9 cellular contexts compared by ENCODE assay signal in the genomic region with DNA sequence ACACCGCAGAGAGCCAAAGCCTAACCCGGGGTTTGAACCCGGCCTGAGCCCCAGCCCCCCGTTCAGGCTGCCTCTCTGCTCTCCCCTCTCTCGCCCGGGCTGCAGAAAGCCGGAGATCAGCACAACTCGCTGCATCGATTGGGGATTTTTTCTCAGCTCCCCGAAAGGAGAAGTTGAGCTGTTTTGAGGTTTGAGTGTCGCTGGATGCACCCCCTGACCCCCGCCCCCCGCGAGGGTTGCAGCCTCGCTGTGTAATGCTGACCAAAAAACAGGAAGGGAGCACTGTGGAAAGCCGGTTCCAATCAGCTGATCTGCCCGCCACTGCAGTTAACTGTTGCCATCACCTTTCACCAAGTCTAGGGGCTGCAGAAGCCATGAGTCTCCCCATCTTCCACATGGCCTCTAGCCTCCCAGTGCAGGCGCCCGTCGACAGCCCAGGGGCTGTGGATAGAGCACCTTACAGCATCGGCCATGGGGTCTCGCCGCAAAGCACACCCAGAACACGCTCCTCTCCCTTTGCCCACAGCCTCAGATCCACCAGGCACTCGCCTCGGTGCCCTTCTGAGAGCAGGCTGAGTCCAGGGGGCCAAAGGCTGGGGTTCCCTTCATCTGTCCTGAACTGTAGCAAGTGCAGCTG. TPM values are rescaled to one million over a fixed set of nuclear protein-coding genes. Genes with fewer than 3 reads are reported as not detected.
A peak's percentile ranks its signal among the peaks of the same experiment; 100 is the strongest.
DNase-seq lines count a peak whose midpoint lies in the region; ATAC-seq, FAIRE-seq and TF ChIP-seq lines count a peak whose summit lies in the region.
"Had no signal": no experiment of that assay in that cellular context is flagged by ENCODE, and none has a peak within 500 bp of the region (broad histone marks: within the 10 kb centered on the region; RNA-seq: fewer than 3 reads in every experiment).

No MANE protein-coding gene starts in this region.

- peak overlapping the region; percentile 15 for H3K27ac Mint-ChIP-seq in activated naive CD8-positive, alpha-beta T cell treated with anti-CD3 and anti-CD28 coated beads, Interleukin-2, amount 10 ng/mL, durations not matched to agents 7 days and 5 days
- peak overlapping the region; percentile 64 to 69 for H3K27ac Mint-ChIP-seq in natural killer cell treated with Interleukin-12 subunit alpha and Interleukin-12 subunit beta and Interleukin-15 and Interleukin-18, amount 100 ng/mL, for 72 hours
- H3K27ac Mint-ChIP-seq: nephron had no signal

- peak; percentile 59 for ATAC-seq in HG02885 (IDR thresholded peaks at IDR 0.05; ENCODE audit: poor library complexity, unreplicated experiment)
- ATAC-seq in activated naive CD8-positive, alpha-beta T cell treated with anti-CD3 and anti-CD28 coated beads, Interleukin-2, amount 10 ng/mL, durations not matched to agents 7 days and 5 days (ENCODE audit: low read depth), result peak; percentile 65
- ATAC-seq in natural killer cell treated with Interleukin-12 subunit alpha and Interleukin-12 subunit beta and Interleukin-15 and Interleukin-18, amount 100 ng/mL, for 72 hours, result peak; percentile 41 to 60
- ATAC-seq in GM18858 (IDR thresholded peaks at IDR 0.05; ENCODE audit: unreplicated experiment), result no peak
- ATAC-seq in GM19328 (IDR thresholded peaks at IDR 0.05; ENCODE audit: unreplicated experiment), result no peak

- no peak; the same call in 1 of the 2 replicates for TF ChIP-seq POLR2A in GM12891 (IDR thresholded peaks at IDR 0.05; ENCODE audit: low read depth, low read length)

- POLR2A ChIA-PET in activated naive CD8-positive, alpha-beta T cell treated with anti-CD3 and anti-CD28 coated beads, Interleukin-2, amount 10 ng/mL, durations not matched to agents 7 days and 5 days (lab: Charles Lee), result interaction anchor here (0.5 to 3.8 kb wide), 5 partner anchors 15 to 74 kb away, joined by 3 to 26 read pairs (median 4); no protein-coding TSS in a partner anchor

- H3K36me3 Mint-ChIP-seq in activated naive CD8-positive, alpha-beta T cell treated with anti-CD3 and anti-CD28 coated beads, Interleukin-2, amount 10 ng/mL, durations not matched to agents 7 days and 5 days, result peaks cover 35% of the 10 kb centered on the region
- peaks cover 6% of the 10 kb centered on the region for H3K36me3 Mint-ChIP-seq in natural killer cell treated with Interleukin-12 subunit alpha and Interleukin-12 subunit beta and Interleukin-15 and Interleukin-18, amount 100 ng/mL, for 72 hours

- H3K27me3 Mint-ChIP-seq in activated naive CD8-positive, alpha-beta T cell treated with anti-CD3 and anti-CD28 coated beads, Interleukin-2, amount 10 ng/mL, durations not matched to agents 7 days and 5 days, result no peaks in the 10 kb centered on the region
- no peaks in the 10 kb centered on the region for H3K27me3 Mint-ChIP-seq in natural killer cell treated with Interleukin-12 subunit alpha and Interleukin-12 subunit beta and Interleukin-15 and Interleukin-18, amount 100 ng/mL, for 72 hours

- peak; percentile 91 for FAIRE-seq in GM12891 (lab: Jason Lieb, UNC)

- H3K4me3 Mint-ChIP-seq in activated naive CD8-positive, alpha-beta T cell treated with anti-CD3 and anti-CD28 coated beads, Interleukin-2, amount 10 ng/mL, durations not matched to agents 7 days and 5 days, result peak overlapping the region; percentile 33
- H3K4me3 Mint-ChIP-seq in natural killer cell treated with Interleukin-12 subunit alpha and Interleukin-12 subunit beta and Interleukin-15 and Interleukin-18, amount 100 ng/mL, for 72 hours, result peak overlapping the region; percentile 47
- H3K4me3 Mint-ChIP-seq: nephron had no signal

- DNase-seq in GM12891 (ENCODE audit: insufficient read length, low spot score), result peak; percentile 74
- peak; percentile 57 for DNase-seq in activated naive CD8-positive, alpha-beta T cell treated with anti-CD3 and anti-CD28 coated beads, Interleukin-2, amount 10 ng/mL, durations not matched to agents 7 days and 5 days
- peak; percentile 62 for DNase-seq in natural killer cell treated with Interleukin-12 subunit alpha and Interleukin-12 subunit beta and Interleukin-15 and Interleukin-18, amount 100 ng/mL, for 72 hours (ENCODE audit: low spot score)
- DNase-seq in NCI-H2107 (lab: John Stamatoyannopoulos, UW), result no peak
- DNase-seq in NCI-H146 (lab: John Stamatoyannopoulos, UW), result no peak

- peaks cover 47% of the 10 kb centered on the region for H3K4me1 Mint-ChIP-seq in activated naive CD8-positive, alpha-beta T cell treated with anti-CD3 and anti-CD28 coated beads, Interleukin-2, amount 10 ng/mL, durations not matched to agents 7 days and 5 days
- peaks cover 50 to 72% of the 10 kb centered on the region in 2 donors for H3K4me1 Mint-ChIP-seq in natural killer cell treated with Interleukin-12 subunit alpha and Interleukin-12 subunit beta and Interleukin-15 and Interleukin-18, amount 100 ng/mL, for 72 hours (ENCODE audit: low read depth in 2 of 2)

- no peaks in the 10 kb centered on the region for H3K9me3 Mint-ChIP-seq in activated naive CD8-positive, alpha-beta T cell treated with anti-CD3 and anti-CD28 coated beads, Interleukin-2, amount 10 ng/mL, durations not matched to agents 7 days and 5 days
- H3K9me3 Mint-ChIP-seq in natural killer cell treated with Interleukin-12 subunit alpha and Interleukin-12 subunit beta and Interleukin-15 and Interleukin-18, amount 100 ng/mL, for 72 hours, result no peaks in the 10 kb centered on the region
- H3K9me3 Mint-ChIP-seq: nephron had no signal

TF ChIP-seq in GM12891, 5 proteins besides CTCF, POLR2A, EP300 and RAD21:
- peak; percentile 87 for TF ChIP-seq SPI1 (IDR thresholded peaks at IDR 0.05; ENCODE audit: low read depth, low read length)
- peak; percentile 48 for TF ChIP-seq PAX5 (IDR thresholded peaks at IDR 0.05; ENCODE audit: insufficient read depth, low read length, severe bottlenecking)
- peak; percentile 45; the same call in 1 of the 2 replicates for TF ChIP-seq POLR2AphosphoS5 (IDR thresholded peaks at IDR 0.05; ENCODE audit: low read depth, low read length)
- TF ChIP-seq TAF1 (IDR thresholded peaks at IDR 0.05; ENCODE audit: low read depth, low read length), result no peak
- no peak for TF ChIP-seq POU2F2 (IDR thresholded peaks at IDR 0.05; ENCODE audit: low read depth, low read length)

RNA-seq across cellular contexts. Expression of gene MYO9B, which starts 34.5 kb away (rescaled TPM):
- polyA plus RNA-seq in GM12891 (2012; ENCODE audit: low read depth, missing spikeins), result 134 TPM
- total RNA-seq in activated naive CD8-positive, alpha-beta T cell treated with anti-CD3 and anti-CD28 coated beads, Interleukin-2, amount 10 ng/mL, durations not matched to agents 7 days and 5 days, result 100 to 1,000 TPM; 275 to 285 TPM
- 100 to 1,000 TPM; 251 to 283 TPM for total RNA-seq in natural killer cell treated with Interleukin-12 subunit alpha and Interleukin-12 subunit beta and Interleukin-15 and Interleukin-18, amount 100 ng/mL, for 72 hours

RNA-seq across cellular contexts. Expression of gene HAUS8, which starts 34.8 kb away (rescaled TPM):
- 23.1 TPM for polyA plus RNA-seq in GM12891 (2012; ENCODE audit: low read depth, missing spikeins)
- total RNA-seq in activated naive CD8-positive, alpha-beta T cell treated with anti-CD3 and anti-CD28 coated beads, Interleukin-2, amount 10 ng/mL, durations not matched to agents 7 days and 5 days, result 10 to 100 TPM; 50.7 to 51.7 TPM
- 10 to 100 TPM; 25.6 to 46.1 TPM for total RNA-seq in natural killer cell treated with Interleukin-12 subunit alpha and Interleukin-12 subunit beta and Interleukin-15 and Interleukin-18, amount 100 ng/mL, for 72 hours

Comparison
In these comparisons a context has a peak if more than half of its experiments do, and no peak if none do; other contexts are left out.
1. DNase-seq: peak in GM12891 (single experiment), activated naive CD8-positive, alpha-beta T cell treated with anti-CD3 and anti-CD28 coated beads, Interleukin-2, amount 10 ng/mL, durations not matched to agents 7 days and 5 days (single experiment) and natural killer cell treated with Interleukin-12 subunit alpha and Interleukin-12 subunit beta and Interleukin-15 and Interleukin-18, amount 100 ng/mL, for 72 hours (single experiment); none in NCI-H2107 (single experiment) and NCI-H146 (single experiment).
2. ATAC-seq: peak in HG02885 (single experiment), activated naive CD8-positive, alpha-beta T cell treated with anti-CD3 and anti-CD28 coated beads, Interleukin-2, amount 10 ng/mL, durations not matched to agents 7 days and 5 days (single experiment) and natural killer cell treated with Interleukin-12 subunit alpha and Interleukin-12 subunit beta and Interleukin-15 and Interleukin-18, amount 100 ng/mL, for 72 hours (2 of 2); none in GM18858 (single experiment) and GM19328 (single experiment).